ENCODE assay signal across 9 cellular contexts in genomic region chrX:148501121-148502066, GRCh38. TPM values are rescaled to one million over a fixed set of nuclear protein-coding genes. Genes with fewer than 3 reads are reported as not detected.
A peak's percentile ranks its signal among the peaks of the same experiment; 100 is the strongest.
DNase-seq lines count a peak whose midpoint lies in the region; ATAC-seq and TF ChIP-seq lines count a peak whose summit lies in the region.
"Had no signal": no experiment of that assay in that cellular context is flagged by ENCODE, and none has a peak within 500 bp of the region (broad histone marks: within the 10 kb centered on the region; RNA-seq: fewer than 3 reads in every experiment).

No MANE protein-coding gene starts in this region.

- peaks cover 0 to 37% (median 3%) of the 10 kb centered on the region in 3 donors for H3K27me3 ChIP-seq in psoas muscle (ENCODE audit: insufficient read depth in 3 of 3, low read length in 2 of 3)

- TF ChIP-seq CTCF in HFF-Myc (IDR thresholded peaks at IDR 0.05; ENCODE audit: low read depth, low read length, missing control alignments) (no peak), fibroblast of villous mesenchyme (IDR thresholded peaks at IDR 0.05; ENCODE audit: insufficient read depth, low read depth, low read length) (no peak), psoas muscle (IDR thresholded peaks at IDR 0.05) (no peak)

- no peak for ATAC-seq in psoas muscle
- ATAC-seq: HCT116 had no signal

- intact Hi-C loops in psoas muscle (cut with DNase I), result no loop called here

- no peaks in the 10 kb centered on the region for H3K4me1 ChIP-seq in psoas muscle

- WGBS in psoas muscle, 3 donors, result 3 to 41% (median 3%) methylated on average over 35 to 60 of the region's 60 CpGs

- no peak overlapping the region for H3K27ac ChIP-seq in psoas muscle

- no peaks in the 10 kb centered on the region for H3K9me3 ChIP-seq in psoas muscle

- H3K4me3 ChIP-seq in HFF-Myc (replicated peaks; ENCODE audit: low read depth, low read length), result 0 out of 2 replicates have a peak overlapping the region, but pooled peaks have one; percentile 7
- peak overlapping the region; percentile 27 for H3K4me3 ChIP-seq in fibroblast of villous mesenchyme (ENCODE audit: low read depth, low read length)
- H3K4me3 ChIP-seq in psoas muscle, result peak overlapping the region; percentile 53

- DNase-seq in CD1c-positive myeloid dendritic cell (ENCODE audit: extremely low spot score) (peak; percentile 1), HFF-Myc (ENCODE audit: extremely low read depth, low read depth) (no peak), fibroblast of villous mesenchyme (ENCODE audit: low read depth) (no peak), psoas muscle (peak in 1 of 2 donors; percentile 45), NCI-H345 treated with DMSO at 0.1 percent for 48 hours (lab: John Stamatoyannopoulos, UW; ENCODE audit: unreplicated experiment) (no peak), HuH-7 (ENCODE audit: low spot score) (no peak), GF-D8 (lab: John Stamatoyannopoulos, UW) (no peak)
- peak; percentile 14 to 28 for DNase-seq in activated CD4-positive, alpha-beta T cell treated with anti-CD3 and anti-CD28 coated beads, Interleukin-2, amount 50 U/mL, for 48 hours

- H3K36me3 ChIP-seq in psoas muscle (ENCODE audit: insufficient read depth in 1 of 2, low read depth in 1 of 2), result no peaks in the 10 kb centered on the region

RNA-seq across cellular contexts. Expression of gene AFF2, which starts 1.0 kb away (rescaled TPM):
- 0.32 TPM in 1 of 2 replicates, not detected in the other for total RNA-seq in fibroblast of villous mesenchyme
- total RNA-seq in psoas muscle, result under 1 TPM in 3 of 4 donors, not detected in 1; 0.15 to 0.32 (median 0.22) TPM
- under 1 TPM; 0.01 to 0.08 (median 0.01) TPM for polyA plus RNA-seq in psoas muscle

Comparison
In these comparisons a context has a peak if more than half of its experiments do, and no peak if none do; other contexts are left out.
1. DNase-seq: peak in CD1c-positive myeloid dendritic cell (single experiment) and activated CD4-positive, alpha-beta T cell treated with anti-CD3 and anti-CD28 coated beads, Interleukin-2, amount 50 U/mL, for 48 hours (2 of 2); none in HFF-Myc (single experiment), fibroblast of villous mesenchyme (single experiment), NCI-H345 treated with DMSO at 0.1 percent for 48 hours (single experiment), HuH-7 (single experiment) and GF-D8 (single experiment).
2. Peak in every context shown above with its lines, with median percentiles within 50 percentile points of each other: H3K4me3 ChIP-seq.